1 cellular context compared by ENCODE assay signal in genomic region chr17:43511199-43511598, GRCh38. TPM values are rescaled to one million over a fixed set of nuclear protein-coding genes. Genes with fewer than 3 reads are reported as not detected.
"Had no signal": no experiment of that assay in that cellular context is flagged by ENCODE, and none has a peak within 500 bp of the region (broad histone marks: within the 10 kb centered on the region; RNA-seq: fewer than 3 reads in every experiment).

No MANE protein-coding gene starts in this region.

RNA-seq across cellular contexts. Expression of gene ETV4, which starts 34.9 kb away (rescaled TPM):
- total RNA-seq: ascending aorta had no signal
